In the genomic region with DNA sequence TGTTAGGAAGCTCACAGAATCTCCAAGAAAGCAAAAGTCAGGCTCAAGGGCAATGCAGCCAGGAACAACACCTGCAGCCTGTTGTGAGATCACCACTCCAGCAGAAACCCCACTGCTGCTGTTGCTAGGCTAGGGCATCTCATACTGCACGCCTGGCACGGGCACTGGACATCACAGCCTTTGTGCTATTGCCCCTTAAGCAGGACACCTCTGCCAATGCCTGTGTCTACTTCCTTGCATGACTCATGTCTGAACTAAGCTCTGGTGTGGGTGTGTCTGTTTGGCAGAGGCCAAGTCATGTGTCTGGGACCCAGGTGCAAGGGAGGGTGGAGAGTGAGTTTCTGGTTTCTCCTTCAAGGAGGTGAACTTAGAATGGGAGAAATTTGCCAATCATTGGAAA, we compare ENCODE assay signal across 9 cellular contexts. TPM values are rescaled to one million over a fixed set of nuclear protein-coding genes. Genes with fewer than 3 reads are reported as not detected.
DNase-seq lines count a peak whose midpoint lies in the region; ATAC-seq, FAIRE-seq and TF ChIP-seq lines count a peak whose summit lies in the region.
"Had no signal": no experiment of that assay in that cellular context is flagged by ENCODE, and none has a peak within 500 bp of the region (broad histone marks: within the 10 kb centered on the region; RNA-seq: fewer than 3 reads in every experiment).

No MANE protein-coding gene starts in this region.

- dilution Hi-C loops in mammary epithelial cell (cut with HindIII; ENCODE audit: low sequenced_read_pairs): no loop called here

- CTCF ChIA-PET in mammary epithelial cell (lab: Charles Lee; ENCODE audit: low non-redundant PET): interaction anchor here (0.6 kb wide), 1 partner anchor 34 kb away, joined by 3 read pairs; no protein-coding TSS in a partner anchor

- intact Hi-C loops in mammary epithelial cell (cut with micrococcal nuclease): loop anchor here (5.0 kb wide), 1 partner anchor 294 kb away; no protein-coding TSS in a partner anchor

- H3K4me1 ChIP-seq in mammary epithelial cell (ENCODE audit: insufficient read depth, low read length): peaks cover 39% of the 10 kb centered on the region
- H3K4me1 ChIP-seq in lung (ENCODE audit: control insufficient read depth in 2 of 2, insufficient read depth in 2 of 2, low read length in 2 of 2): peaks cover 6 to 7% of the 10 kb centered on the region in 2 donors

- no peak overlapping the region for H2AFZ ChIP-seq in mammary epithelial cell (ENCODE audit: low read depth, low read length)

- H3K27ac ChIP-seq in mammary epithelial cell (ENCODE audit: insufficient read depth, low read depth, low read length) (peak overlapping the region; percentile 100), lung (ENCODE audit: low read depth in 1 of 2, low read length in 1 of 2) (no peak overlapping the region)

- H3K4me3 ChIP-seq in GM06990 (replicated peaks; ENCODE audit: low read depth, low read length) (no peak overlapping the region), mammary epithelial cell (replicated peaks in 1 of 3; ENCODE audit: insufficient read depth in 1 of 3, low read depth in 2 of 3, low read length in 3 of 3) (no peak overlapping the region), lung (no peak overlapping the region)

- H3K27me3 ChIP-seq in GM06990 (replicated peaks; ENCODE audit: control insufficient read depth, insufficient read depth, low read length): no peaks in the 10 kb centered on the region
- no peaks in the 10 kb centered on the region for H3K27me3 ChIP-seq in mammary epithelial cell (ENCODE audit: insufficient read depth, low read length)
- no peaks in the 10 kb centered on the region for H3K27me3 ChIP-seq in lung (ENCODE audit: control insufficient read depth, insufficient read depth)

- in situ Hi-C loops in mammary epithelial cell (cut with MboI; ENCODE audit: low sequenced_read_pairs in 2 of 2): loop anchor here in 1 of 2 donors (25.0 kb wide), 1 partner anchor 409 kb away; no protein-coding TSS in a partner anchor

- H3K79me2 ChIP-seq in mammary epithelial cell (ENCODE audit: insufficient read depth, low read length): no peaks in the 10 kb centered on the region

- H3K9me3 ChIP-seq in mammary epithelial cell (replicated peaks; ENCODE audit: insufficient read depth, low read length) (no peaks in the 10 kb centered on the region), lung (ENCODE audit: control insufficient read depth in 2 of 2, insufficient read depth in 1 of 2, low read length in 1 of 2) (no peaks in the 10 kb centered on the region)

- H3K4me2 ChIP-seq in mammary epithelial cell (ENCODE audit: insufficient read depth, low read depth, low read length): peak overlapping the region; percentile 49

- TF ChIP-seq CTCF in GM06990 (IDR thresholded peaks at IDR 0.05; ENCODE audit: insufficient read depth, low read length, poor library complexity, severe bottlenecking) (no peak), mammary epithelial cell (conservative IDR thresholded peaks at IDR 0.05 in 1 of 2, IDR thresholded peaks at IDR 0.05 in 1 of 2; ENCODE audit: extremely low read depth in 1 of 2, insufficient read depth in 1 of 2, low read depth in 1 of 2, low read length in 2 of 2) (no peak), lung (IDR thresholded peaks at IDR 0.05; ENCODE audit: control extremely low read depth, extremely low read depth) (no peak), D721Med (IDR thresholded peaks at IDR 0.05; ENCODE audit: insufficient read depth, missing control alignments) (no peak)

- H3K9ac ChIP-seq in mammary epithelial cell (ENCODE audit: insufficient read depth, low read length): peak overlapping the region; percentile 96

- DNase-seq in GM06990 (ENCODE audit: extremely low read depth, insufficient read length) (peak; percentile 67), HT-29 (ENCODE audit: low spot score) (peak; percentile 93), SW480 (ENCODE audit: low spot score) (peak; percentile 98), mammary epithelial cell (peak; percentile 100), lung (ENCODE audit: low spot score) (peak; percentile 82), D721Med (ENCODE audit: insufficient read length, low spot score) (no peak), NCI-H1048 (lab: John Stamatoyannopoulos, UW) (no peak)

- H3K36me3 ChIP-seq in GM06990 (ENCODE audit: control insufficient read depth, insufficient read depth, low read length): no peaks in the 10 kb centered on the region
- no peaks in the 10 kb centered on the region for H3K36me3 ChIP-seq in mammary epithelial cell (ENCODE audit: insufficient read depth, low read length)
- H3K36me3 ChIP-seq in lung (ENCODE audit: control insufficient read depth in 2 of 2, insufficient read depth in 2 of 2, low read length in 2 of 2): no peaks in the 10 kb centered on the region

- ATAC-seq in GM21717 (IDR thresholded peaks at IDR 0.05; ENCODE audit: unreplicated experiment) (peak; percentile 77), lung (ENCODE audit: insufficient read depth, low FRiP score) (peak; percentile 87)

- BruUV-seq in mammary epithelial cell (replicated peaks; lab: Mats Ljungman, UMichigan): no TSS peak

- WGBS in mammary epithelial cell (ENCODE audit: low coverage, missing lambda C conversion rate): 0% methylated on average over 2 of the region's 2 CpGs
- WGBS in lung, 2 donors: 39 to 66% methylated on average over 2 of the region's 2 CpGs

- FAIRE-seq in D721Med (lab: Jason Lieb, UNC): no peak
- FAIRE-seq: TTC549 had no signal

- no peaks in the 10 kb centered on the region for H4K20me1 ChIP-seq in mammary epithelial cell (ENCODE audit: insufficient read depth, low read length)

RNA-seq across cellular contexts. Expression of gene DDX47, which starts 10.0 kb away (rescaled TPM):
- 39.4 and 46.9 TPM in 2 replicates for total RNA-seq in HT-29 (2014; rRNA removed; shearing (Covaris generic))
- total RNA-seq in mammary epithelial cell: 10 to 100 TPM; 62.1 to 70.3 TPM
- polyA plus RNA-seq in mammary epithelial cell: 66.1 TPM
- polyA minus RNA-seq in mammary epithelial cell: 110 TPM
- total RNA-seq in lung: 10 to 100 TPM; 44.5 to 79.2 TPM
- polyA plus RNA-seq in lung: 10 to 100 TPM; 28.2 to 36.3 TPM

RNA-seq across cellular contexts. Expression of gene APOLD1, which starts 17.7 kb away (rescaled TPM):
- total RNA-seq in HT-29 (2014; rRNA removed; shearing (Covaris generic)): 2.1 and 2.4 TPM in 2 replicates
- total RNA-seq in mammary epithelial cell: 1 to 10 TPM in 1 of 2 donors, under 1 TPM in 1; 0.99 to 2.7 TPM
- polyA plus RNA-seq in mammary epithelial cell: 0.49 TPM
- polyA minus RNA-seq in mammary epithelial cell: 0.21 TPM
- 10 to 100 TPM; 19.4 to 22.9 TPM for total RNA-seq in lung
- 10 to 100 TPM in 1 of 2 donors, 1 to 10 TPM in 1; 3.1 to 22.2 TPM for polyA plus RNA-seq in lung

Comparison
In these comparisons a context has a peak if more than half of its experiments do, and no peak if none do; other contexts are left out.
1. DNase-seq: peak in GM06990 (single experiment), HT-29 (single experiment), SW480 (single experiment), mammary epithelial cell (single experiment) and lung (single experiment); none in D721Med (single experiment) and NCI-H1048 (single experiment).